Comparison of ENCODE assay signal across 18 cellular contexts in genomic region chr2:70388128-70388527, GRCh38.
"Had no signal": no experiment of that assay in that cellular context is flagged by ENCODE, and none has a peak within 500 bp of the region (broad histone marks: within the 10 kb centered on the region; RNA-seq: fewer than 3 reads in every experiment).

No MANE protein-coding gene starts in this region.

- H3K4me3 ChIP-seq: colonic mucosa, dorsolateral prefrontal cortex, heart left ventricle, ovary, prostate gland, spleen, upper lobe of left lung had no signal

- ATAC-seq: activated CD4-positive, CD25-positive, alpha-beta regulatory T cell treated with anti-CD3 and anti-CD28 coated beads, Interleukin-2, amount 50 U/mL, for 24 hours; activated naive CD4-positive, alpha-beta T cell treated with anti-CD3 and anti-CD28 coated beads, Interleukin-2, amount 50 U/mL, for 72 hours; effector memory CD8-positive, alpha-beta T cell; heart left ventricle; left colon had no signal

- DNase-seq: activated CD4-positive, alpha-beta memory T cell treated with anti-CD3 and anti-CD28 coated beads, Interleukin-2, amount 10 ng/mL, durations not matched to agents 7 days and 5 days; activated CD4-positive, alpha-beta T cell treated with anti-CD3 and anti-CD28 coated beads, Interleukin-2, amount 10 ng/mL, durations not matched to agents 24 days and 14 days; activated gamma-delta T cell treated with Interleukin-2 at 50 U/mL for 16 hours; aorta; colonic mucosa; dorsolateral prefrontal cortex; effector memory CD8-positive, alpha-beta T cell; heart left ventricle; left colon; mesenchymal stem cell; ovary; spleen; stimulated activated CD4-positive, alpha-beta T cell treated with anti-CD3 and anti-CD28 coated beads, Interleukin-4, amount 100 ng/mL, for 1 hour; stimulated activated naive CD4-positive, alpha-beta T cell treated with Interleukin-2 at 50 U/mL for 16 hours; upper lobe of left lung had no signal
